Comparison of ENCODE assay signal across 1 cellular context in the genomic region with DNA sequence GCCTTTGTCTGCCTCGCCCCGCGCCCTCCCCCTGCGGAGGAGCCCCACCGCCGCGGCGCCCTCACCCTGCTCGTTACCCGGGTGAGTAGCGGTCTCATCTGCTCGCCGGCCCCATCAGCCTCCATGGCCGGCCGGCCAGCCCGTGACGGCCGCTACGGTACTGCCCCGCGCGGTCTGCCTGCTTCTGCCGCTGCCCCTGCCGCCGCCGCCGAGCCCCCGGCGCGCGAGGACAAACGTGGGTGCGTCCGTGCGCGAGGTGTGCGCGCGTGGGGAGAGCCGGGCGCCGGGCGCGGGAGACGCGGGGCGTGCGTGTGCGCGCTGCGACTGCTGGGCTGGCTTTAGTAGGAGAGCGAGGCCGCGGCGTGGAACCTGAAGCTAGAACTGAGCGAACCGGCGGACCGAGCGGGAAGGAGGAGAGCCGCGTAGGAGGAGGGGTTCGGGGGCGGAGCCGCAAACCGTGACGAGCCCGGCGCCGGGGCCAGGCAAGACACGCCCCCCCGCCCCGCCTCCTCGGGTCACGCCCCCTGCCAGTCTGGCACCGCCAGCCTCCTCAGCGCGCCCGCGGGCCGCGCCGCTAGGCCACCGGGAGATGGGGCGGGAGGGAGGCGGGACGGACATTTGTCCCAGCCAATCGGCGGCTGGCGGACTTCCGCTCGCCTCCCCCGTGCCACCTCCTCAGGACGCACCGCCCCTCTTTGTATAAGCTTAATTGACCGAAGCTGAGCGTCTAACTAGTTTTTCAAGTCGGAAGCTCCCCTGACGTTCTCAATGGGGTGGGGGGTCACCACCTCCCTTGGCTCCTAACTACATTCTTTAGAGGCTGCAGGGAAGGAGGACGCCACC.
TF ChIP-seq lines count a peak whose summit lies in the region.

A gene (minus strand): TSS at position 383 of the 843 bp plus-strand sequence. CDS start 258 bp downstream, at position 125.

TF ChIP-seq in WTC11, 78 proteins besides CTCF, POLR2A, EP300 and RAD21 (continued from another document and continues in another):
- TF ChIP-seq, protein P1, sequence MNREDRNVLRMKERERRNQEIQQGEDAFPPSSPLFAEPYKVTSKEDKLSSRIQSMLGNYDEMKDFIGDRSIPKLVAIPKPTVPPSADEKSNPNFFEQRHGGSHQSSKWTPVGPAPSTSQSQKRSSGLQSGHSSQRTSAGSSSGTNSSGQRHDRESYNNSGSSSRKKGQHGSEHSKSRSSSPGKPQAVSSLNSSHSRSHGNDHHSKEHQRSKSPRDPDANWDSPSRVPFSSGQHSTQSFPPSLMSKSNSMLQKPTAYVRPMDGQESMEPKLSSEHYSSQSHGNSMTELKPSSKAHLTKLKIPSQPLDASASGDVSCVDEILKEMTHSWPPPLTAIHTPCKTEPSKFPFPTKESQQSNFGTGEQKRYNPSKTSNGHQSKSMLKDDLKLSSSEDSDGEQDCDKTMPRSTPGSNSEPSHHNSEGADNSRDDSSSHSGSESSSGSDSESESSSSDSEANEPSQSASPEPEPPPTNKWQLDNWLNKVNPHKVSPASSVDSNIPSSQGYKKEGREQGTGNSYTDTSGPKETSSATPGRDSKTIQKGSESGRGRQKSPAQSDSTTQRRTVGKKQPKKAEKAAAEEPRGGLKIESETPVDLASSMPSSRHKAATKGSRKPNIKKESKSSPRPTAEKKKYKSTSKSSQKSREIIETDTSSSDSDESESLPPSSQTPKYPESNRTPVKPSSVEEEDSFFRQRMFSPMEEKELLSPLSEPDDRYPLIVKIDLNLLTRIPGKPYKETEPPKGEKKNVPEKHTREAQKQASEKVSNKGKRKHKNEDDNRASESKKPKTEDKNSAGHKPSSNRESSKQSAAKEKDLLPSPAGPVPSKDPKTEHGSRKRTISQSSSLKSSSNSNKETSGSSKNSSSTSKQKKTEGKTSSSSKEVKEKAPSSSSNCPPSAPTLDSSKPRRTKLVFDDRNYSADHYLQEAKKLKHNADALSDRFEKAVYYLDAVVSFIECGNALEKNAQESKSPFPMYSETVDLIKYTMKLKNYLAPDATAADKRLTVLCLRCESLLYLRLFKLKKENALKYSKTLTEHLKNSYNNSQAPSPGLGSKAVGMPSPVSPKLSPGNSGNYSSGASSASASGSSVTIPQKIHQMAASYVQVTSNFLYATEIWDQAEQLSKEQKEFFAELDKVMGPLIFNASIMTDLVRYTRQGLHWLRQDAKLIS (CRISPR knock-in tag; IDR thresholded peaks at IDR 0.05; ENCODE audit: borderline replicate concordance), result no peak
- TF ChIP-seq, protein P2, sequence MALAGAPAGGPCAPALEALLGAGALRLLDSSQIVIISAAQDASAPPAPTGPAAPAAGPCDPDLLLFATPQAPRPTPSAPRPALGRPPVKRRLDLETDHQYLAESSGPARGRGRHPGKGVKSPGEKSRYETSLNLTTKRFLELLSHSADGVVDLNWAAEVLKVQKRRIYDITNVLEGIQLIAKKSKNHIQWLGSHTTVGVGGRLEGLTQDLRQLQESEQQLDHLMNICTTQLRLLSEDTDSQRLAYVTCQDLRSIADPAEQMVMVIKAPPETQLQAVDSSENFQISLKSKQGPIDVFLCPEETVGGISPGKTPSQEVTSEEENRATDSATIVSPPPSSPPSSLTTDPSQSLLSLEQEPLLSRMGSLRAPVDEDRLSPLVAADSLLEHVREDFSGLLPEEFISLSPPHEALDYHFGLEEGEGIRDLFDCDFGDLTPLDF (CRISPR knock-in tag; IDR thresholded peaks at IDR 0.05), result 0 out of 2 replicates have a peak, but pooled peaks have one; percentile 33
- TF ChIP-seq TEAD1 (CRISPR knock-in tag; IDR thresholded peaks at IDR 0.05) (peak; percentile 59; the same call in 1 of the 2 replicates), KAT7 (CRISPR knock-in tag; IDR thresholded peaks at IDR 0.05; ENCODE audit: borderline replicate concordance) (peak; percentile 94), JAZF1 (CRISPR knock-in tag; IDR thresholded peaks at IDR 0.05) (no peak), NR3C1 (CRISPR knock-in tag; conservative IDR thresholded peaks at IDR 0.05; ENCODE audit: low read depth) (peak; percentile 80), ZNF396 (CRISPR knock-in tag; IDR thresholded peaks at IDR 0.05; ENCODE audit: borderline replicate concordance) (no peak), CREM (CRISPR knock-in tag; IDR thresholded peaks at IDR 0.05) (no peak; the same call in 1 of the 2 replicates), SOX15 (CRISPR knock-in tag; IDR thresholded peaks at IDR 0.05) (no peak), JUN (CRISPR knock-in tag; IDR thresholded peaks at IDR 0.05) (no peak), EMX1 (CRISPR knock-in tag; IDR thresholded peaks at IDR 0.05) (no peak), RORB (CRISPR knock-in tag; IDR thresholded peaks at IDR 0.05) (no peak; the same call in 1 of the 2 replicates), MXD4 (CRISPR knock-in tag; IDR thresholded peaks at IDR 0.05; ENCODE audit: borderline replicate concordance) (no peak), TEAD4 (CRISPR knock-in tag; IDR thresholded peaks at IDR 0.05) (no peak), GABPB1 (CRISPR knock-in tag; IDR thresholded peaks at IDR 0.05) (peak; percentile 39; the same call in 1 of the 2 replicates), RELA (CRISPR knock-in tag; IDR thresholded peaks at IDR 0.05; ENCODE audit: borderline replicate concordance) (no peak)
- TF ChIP-seq, protein P3, sequence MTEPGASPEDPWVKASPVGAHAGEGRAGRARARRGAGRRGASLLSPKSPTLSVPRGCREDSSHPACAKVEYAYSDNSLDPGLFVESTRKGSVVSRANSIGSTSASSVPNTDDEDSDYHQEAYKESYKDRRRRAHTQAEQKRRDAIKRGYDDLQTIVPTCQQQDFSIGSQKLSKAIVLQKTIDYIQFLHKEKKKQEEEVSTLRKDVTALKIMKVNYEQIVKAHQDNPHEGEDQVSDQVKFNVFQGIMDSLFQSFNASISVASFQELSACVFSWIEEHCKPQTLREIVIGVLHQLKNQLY (CRISPR knock-in tag; IDR thresholded peaks at IDR 0.05), result no peak
- TF ChIP-seq, protein P4, sequence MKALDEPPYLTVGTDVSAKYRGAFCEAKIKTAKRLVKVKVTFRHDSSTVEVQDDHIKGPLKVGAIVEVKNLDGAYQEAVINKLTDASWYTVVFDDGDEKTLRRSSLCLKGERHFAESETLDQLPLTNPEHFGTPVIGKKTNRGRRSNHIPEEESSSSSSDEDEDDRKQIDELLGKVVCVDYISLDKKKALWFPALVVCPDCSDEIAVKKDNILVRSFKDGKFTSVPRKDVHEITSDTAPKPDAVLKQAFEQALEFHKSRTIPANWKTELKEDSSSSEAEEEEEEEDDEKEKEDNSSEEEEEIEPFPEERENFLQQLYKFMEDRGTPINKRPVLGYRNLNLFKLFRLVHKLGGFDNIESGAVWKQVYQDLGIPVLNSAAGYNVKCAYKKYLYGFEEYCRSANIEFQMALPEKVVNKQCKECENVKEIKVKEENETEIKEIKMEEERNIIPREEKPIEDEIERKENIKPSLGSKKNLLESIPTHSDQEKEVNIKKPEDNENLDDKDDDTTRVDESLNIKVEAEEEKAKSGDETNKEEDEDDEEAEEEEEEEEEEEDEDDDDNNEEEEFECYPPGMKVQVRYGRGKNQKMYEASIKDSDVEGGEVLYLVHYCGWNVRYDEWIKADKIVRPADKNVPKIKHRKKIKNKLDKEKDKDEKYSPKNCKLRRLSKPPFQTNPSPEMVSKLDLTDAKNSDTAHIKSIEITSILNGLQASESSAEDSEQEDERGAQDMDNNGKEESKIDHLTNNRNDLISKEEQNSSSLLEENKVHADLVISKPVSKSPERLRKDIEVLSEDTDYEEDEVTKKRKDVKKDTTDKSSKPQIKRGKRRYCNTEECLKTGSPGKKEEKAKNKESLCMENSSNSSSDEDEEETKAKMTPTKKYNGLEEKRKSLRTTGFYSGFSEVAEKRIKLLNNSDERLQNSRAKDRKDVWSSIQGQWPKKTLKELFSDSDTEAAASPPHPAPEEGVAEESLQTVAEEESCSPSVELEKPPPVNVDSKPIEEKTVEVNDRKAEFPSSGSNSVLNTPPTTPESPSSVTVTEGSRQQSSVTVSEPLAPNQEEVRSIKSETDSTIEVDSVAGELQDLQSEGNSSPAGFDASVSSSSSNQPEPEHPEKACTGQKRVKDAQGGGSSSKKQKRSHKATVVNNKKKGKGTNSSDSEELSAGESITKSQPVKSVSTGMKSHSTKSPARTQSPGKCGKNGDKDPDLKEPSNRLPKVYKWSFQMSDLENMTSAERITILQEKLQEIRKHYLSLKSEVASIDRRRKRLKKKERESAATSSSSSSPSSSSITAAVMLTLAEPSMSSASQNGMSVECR (CRISPR knock-in tag; IDR thresholded peaks at IDR 0.05; ENCODE audit: borderline replicate concordance), result no peak; the same call in 1 of the 2 replicates
- TF ChIP-seq, protein P5, sequence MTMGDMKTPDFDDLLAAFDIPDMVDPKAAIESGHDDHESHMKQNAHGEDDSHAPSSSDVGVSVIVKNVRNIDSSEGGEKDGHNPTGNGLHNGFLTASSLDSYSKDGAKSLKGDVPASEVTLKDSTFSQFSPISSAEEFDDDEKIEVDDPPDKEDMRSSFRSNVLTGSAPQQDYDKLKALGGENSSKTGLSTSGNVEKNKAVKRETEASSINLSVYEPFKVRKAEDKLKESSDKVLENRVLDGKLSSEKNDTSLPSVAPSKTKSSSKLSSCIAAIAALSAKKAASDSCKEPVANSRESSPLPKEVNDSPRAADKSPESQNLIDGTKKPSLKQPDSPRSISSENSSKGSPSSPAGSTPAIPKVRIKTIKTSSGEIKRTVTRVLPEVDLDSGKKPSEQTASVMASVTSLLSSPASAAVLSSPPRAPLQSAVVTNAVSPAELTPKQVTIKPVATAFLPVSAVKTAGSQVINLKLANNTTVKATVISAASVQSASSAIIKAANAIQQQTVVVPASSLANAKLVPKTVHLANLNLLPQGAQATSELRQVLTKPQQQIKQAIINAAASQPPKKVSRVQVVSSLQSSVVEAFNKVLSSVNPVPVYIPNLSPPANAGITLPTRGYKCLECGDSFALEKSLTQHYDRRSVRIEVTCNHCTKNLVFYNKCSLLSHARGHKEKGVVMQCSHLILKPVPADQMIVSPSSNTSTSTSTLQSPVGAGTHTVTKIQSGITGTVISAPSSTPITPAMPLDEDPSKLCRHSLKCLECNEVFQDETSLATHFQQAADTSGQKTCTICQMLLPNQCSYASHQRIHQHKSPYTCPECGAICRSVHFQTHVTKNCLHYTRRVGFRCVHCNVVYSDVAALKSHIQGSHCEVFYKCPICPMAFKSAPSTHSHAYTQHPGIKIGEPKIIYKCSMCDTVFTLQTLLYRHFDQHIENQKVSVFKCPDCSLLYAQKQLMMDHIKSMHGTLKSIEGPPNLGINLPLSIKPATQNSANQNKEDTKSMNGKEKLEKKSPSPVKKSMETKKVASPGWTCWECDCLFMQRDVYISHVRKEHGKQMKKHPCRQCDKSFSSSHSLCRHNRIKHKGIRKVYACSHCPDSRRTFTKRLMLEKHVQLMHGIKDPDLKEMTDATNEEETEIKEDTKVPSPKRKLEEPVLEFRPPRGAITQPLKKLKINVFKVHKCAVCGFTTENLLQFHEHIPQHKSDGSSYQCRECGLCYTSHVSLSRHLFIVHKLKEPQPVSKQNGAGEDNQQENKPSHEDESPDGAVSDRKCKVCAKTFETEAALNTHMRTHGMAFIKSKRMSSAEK (CRISPR knock-in tag; IDR thresholded peaks at IDR 0.05; ENCODE audit: borderline replicate concordance), result 0 out of 2 replicates have a peak, but pooled peaks have one; percentile 65
- TF ChIP-seq, protein P6, sequence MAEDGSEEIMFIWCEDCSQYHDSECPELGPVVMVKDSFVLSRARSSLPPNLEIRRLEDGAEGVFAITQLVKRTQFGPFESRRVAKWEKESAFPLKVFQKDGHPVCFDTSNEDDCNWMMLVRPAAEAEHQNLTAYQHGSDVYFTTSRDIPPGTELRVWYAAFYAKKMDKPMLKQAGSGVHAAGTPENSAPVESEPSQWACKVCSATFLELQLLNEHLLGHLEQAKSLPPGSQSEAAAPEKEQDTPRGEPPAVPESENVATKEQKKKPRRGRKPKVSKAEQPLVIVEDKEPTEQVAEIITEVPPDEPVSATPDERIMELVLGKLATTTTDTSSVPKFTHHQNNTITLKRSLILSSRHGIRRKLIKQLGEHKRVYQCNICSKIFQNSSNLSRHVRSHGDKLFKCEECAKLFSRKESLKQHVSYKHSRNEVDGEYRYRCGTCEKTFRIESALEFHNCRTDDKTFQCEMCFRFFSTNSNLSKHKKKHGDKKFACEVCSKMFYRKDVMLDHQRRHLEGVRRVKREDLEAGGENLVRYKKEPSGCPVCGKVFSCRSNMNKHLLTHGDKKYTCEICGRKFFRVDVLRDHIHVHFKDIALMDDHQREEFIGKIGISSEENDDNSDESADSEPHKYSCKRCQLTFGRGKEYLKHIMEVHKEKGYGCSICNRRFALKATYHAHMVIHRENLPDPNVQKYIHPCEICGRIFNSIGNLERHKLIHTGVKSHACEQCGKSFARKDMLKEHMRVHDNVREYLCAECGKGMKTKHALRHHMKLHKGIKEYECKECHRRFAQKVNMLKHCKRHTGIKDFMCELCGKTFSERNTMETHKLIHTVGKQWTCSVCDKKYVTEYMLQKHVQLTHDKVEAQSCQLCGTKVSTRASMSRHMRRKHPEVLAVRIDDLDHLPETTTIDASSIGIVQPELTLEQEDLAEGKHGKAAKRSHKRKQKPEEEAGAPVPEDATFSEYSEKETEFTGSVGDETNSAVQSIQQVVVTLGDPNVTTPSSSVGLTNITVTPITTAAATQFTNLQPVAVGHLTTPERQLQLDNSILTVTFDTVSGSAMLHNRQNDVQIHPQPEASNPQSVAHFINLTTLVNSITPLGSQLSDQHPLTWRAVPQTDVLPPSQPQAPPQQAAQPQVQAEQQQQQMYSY (CRISPR knock-in tag; IDR thresholded peaks at IDR 0.05), result no peak
- TF ChIP-seq, protein P7, sequence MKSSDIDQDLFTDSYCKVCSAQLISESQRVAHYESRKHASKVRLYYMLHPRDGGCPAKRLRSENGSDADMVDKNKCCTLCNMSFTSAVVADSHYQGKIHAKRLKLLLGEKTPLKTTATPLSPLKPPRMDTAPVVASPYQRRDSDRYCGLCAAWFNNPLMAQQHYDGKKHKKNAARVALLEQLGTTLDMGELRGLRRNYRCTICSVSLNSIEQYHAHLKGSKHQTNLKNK (CRISPR knock-in tag; IDR thresholded peaks at IDR 0.05), result no peak
- TF ChIP-seq, protein P8, sequence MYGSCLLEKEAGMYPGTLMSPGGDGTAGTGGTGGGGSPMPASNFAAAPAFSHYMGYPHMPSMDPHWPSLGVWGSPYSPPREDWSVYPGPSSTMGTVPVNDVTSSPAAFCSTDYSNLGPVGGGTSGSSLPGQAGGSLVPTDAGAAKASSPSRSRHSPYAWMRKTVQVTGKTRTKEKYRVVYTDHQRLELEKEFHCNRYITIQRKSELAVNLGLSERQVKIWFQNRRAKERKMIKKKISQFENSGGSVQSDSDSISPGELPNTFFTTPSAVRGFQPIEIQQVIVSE (CRISPR knock-in tag; IDR thresholded peaks at IDR 0.05; ENCODE audit: borderline replicate concordance), result no peak
- TF ChIP-seq, protein P9, sequence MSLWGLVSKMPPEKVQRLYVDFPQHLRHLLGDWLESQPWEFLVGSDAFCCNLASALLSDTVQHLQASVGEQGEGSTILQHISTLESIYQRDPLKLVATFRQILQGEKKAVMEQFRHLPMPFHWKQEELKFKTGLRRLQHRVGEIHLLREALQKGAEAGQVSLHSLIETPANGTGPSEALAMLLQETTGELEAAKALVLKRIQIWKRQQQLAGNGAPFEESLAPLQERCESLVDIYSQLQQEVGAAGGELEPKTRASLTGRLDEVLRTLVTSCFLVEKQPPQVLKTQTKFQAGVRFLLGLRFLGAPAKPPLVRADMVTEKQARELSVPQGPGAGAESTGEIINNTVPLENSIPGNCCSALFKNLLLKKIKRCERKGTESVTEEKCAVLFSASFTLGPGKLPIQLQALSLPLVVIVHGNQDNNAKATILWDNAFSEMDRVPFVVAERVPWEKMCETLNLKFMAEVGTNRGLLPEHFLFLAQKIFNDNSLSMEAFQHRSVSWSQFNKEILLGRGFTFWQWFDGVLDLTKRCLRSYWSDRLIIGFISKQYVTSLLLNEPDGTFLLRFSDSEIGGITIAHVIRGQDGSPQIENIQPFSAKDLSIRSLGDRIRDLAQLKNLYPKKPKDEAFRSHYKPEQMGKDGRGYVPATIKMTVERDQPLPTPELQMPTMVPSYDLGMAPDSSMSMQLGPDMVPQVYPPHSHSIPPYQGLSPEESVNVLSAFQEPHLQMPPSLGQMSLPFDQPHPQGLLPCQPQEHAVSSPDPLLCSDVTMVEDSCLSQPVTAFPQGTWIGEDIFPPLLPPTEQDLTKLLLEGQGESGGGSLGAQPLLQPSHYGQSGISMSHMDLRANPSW (CRISPR knock-in tag; conservative IDR thresholded peaks at IDR 0.05; ENCODE audit: low read depth), result no peak
